15 cellular contexts compared by ENCODE assay signal in genomic region chr10:58661902-58662301, GRCh38.
"Had no signal": no experiment of that assay in that cellular context is flagged by ENCODE, and none has a peak within 500 bp of the region (broad histone marks: within the 10 kb centered on the region; RNA-seq: fewer than 3 reads in every experiment).

No MANE protein-coding gene starts in this region.

- H3K4me3 Mint-ChIP-seq: activated naive CD4-positive, alpha-beta T cell treated with anti-CD3 and anti-CD28 coated beads, Interleukin-2, amount 50 U/mL, for 24 hours; activated T-cell treated with anti-CD3 and anti-CD28 coated beads, Interleukin-2, amount 50 U/mL, for 24 hours; naive thymus-derived CD8-positive, alpha-beta T cell; type B pancreatic cell had no signal

- H3K36me3 ChIP-seq: esophagus muscularis mucosa had no signal

- H3K27me3 Mint-ChIP-seq: activated T-cell treated with anti-CD3 and anti-CD28 coated beads, Interleukin-2, amount 50 U/mL, for 24 hours; progenitor cell of endocrine pancreas; type B pancreatic cell had no signal

- H3K27ac Mint-ChIP-seq: activated naive CD4-positive, alpha-beta T cell treated with anti-CD3 and anti-CD28 coated beads, Interleukin-2, amount 50 U/mL, for 24 hours; activated T-cell treated with anti-CD3 and anti-CD28 coated beads, Interleukin-2, amount 50 U/mL, for 24 hours; naive thymus-derived CD8-positive, alpha-beta T cell; progenitor cell of endocrine pancreas; type B pancreatic cell had no signal

- H3K4me3 ChIP-seq: dorsolateral prefrontal cortex, esophagus muscularis mucosa, lung had no signal

- ATAC-seq: foreskin keratinocyte; left colon; naive thymus-derived CD8-positive, alpha-beta T cell; right cardiac atrium had no signal

- H3K27me3 ChIP-seq: dorsolateral prefrontal cortex, esophagus muscularis mucosa, foreskin keratinocyte had no signal

- H3K4me1 ChIP-seq: foreskin keratinocyte had no signal

- H3K27ac ChIP-seq: dorsolateral prefrontal cortex, foreskin keratinocyte had no signal

- DNase-seq: activated effector memory CD4-positive, alpha-beta T cell treated with Interleukin-2 at 50 U/mL for 16 hours; activated T-cell treated with anti-CD3 and anti-CD28 coated beads, Interleukin-2, amount 50 U/mL, for 24 hours; dorsolateral prefrontal cortex; left colon; naive thymus-derived CD8-positive, alpha-beta T cell; right cardiac atrium; stimulated activated CD4-positive, alpha-beta T cell treated with anti-CD3 and anti-CD28 coated beads, Interleukin-12 subunit alpha, Interleukin-12 subunit beta, amount 100 ng/mL, for 4 hours; stimulated activated naive CD4-positive, alpha-beta T cell; T-helper 2 cell had no signal
